In genomic region chr17:59152925-59153324, GRCh38 we compare ENCODE assay signal across 1 cellular context.
TF ChIP-seq lines count a peak whose summit lies in the region.

No MANE protein-coding gene starts in this region.

TF ChIP-seq in endothelial cell of umbilical vein, 7 proteins besides CTCF, POLR2A, EP300 and RAD21:
- TF ChIP-seq FOS (IDR thresholded peaks at IDR 0.05; ENCODE audit: borderline replicate concordance, insufficient read depth, low read length) = no peak
- TF ChIP-seq JUN (IDR thresholded peaks at IDR 0.05; ENCODE audit: borderline replicate concordance, insufficient read depth, insufficient read length, low read depth) = no peak
- no peak for TF ChIP-seq EZH2 (IDR thresholded peaks at IDR 0.05; ENCODE audit: borderline replicate concordance, low read depth, low read length, severe bottlenecking)
- TF ChIP-seq POLR2AphosphoS5 (IDR thresholded peaks at IDR 0.05; ENCODE audit: insufficient read depth, low read depth, low read length) = no peak
- TF ChIP-seq MAX (IDR thresholded peaks at IDR 0.05; ENCODE audit: insufficient read depth, insufficient read length) = no peak
TF ChIP-seq in endothelial cell of umbilical vein: peak in this region for 0.
